ENCODE assay signal across 7 cellular contexts in genomic region chr18:62652032-62652629, GRCh38.
DNase-seq lines count a peak whose midpoint lies in the region; ATAC-seq and TF ChIP-seq lines count a peak whose summit lies in the region.
"Not testable (repeated sequence)": the region's sequence is repeated elsewhere in the genome, so short reads cannot be mapped to it uniquely, and the experiment has no call there.

No MANE protein-coding gene starts in this region.

- peak overlapping the region; percentile 21; the same call in 1 of the 2 replicates for H2AFZ ChIP-seq in OCI-LY3 (ENCODE audit: low read depth, low read length)

- in situ Hi-C loops in GM13976 (cut with MboI; ENCODE audit: low sequenced_read_pairs, unreplicated experiment), result not testable (repeated sequence)

- H3K36me3 ChIP-seq in OCI-LY3 (replicated peaks; ENCODE audit: low read depth, low read length), result not testable (repeated sequence)

- ATAC-seq in GM19324 (IDR thresholded peaks at IDR 0.05; ENCODE audit: low FRiP score, unreplicated experiment) (peak; percentile 62), GM21528 (IDR thresholded peaks at IDR 0.05; ENCODE audit: low FRiP score, unreplicated experiment) (peak; percentile 47), HG02798 (IDR thresholded peaks at IDR 0.05; ENCODE audit: poor library complexity, unreplicated experiment) (peak; percentile 71), HG03378 (IDR thresholded peaks at IDR 0.05; ENCODE audit: unreplicated experiment) (peak; percentile 72)

- TF ChIP-seq CTCF in GM13976 (IDR thresholded peaks at IDR 0.05; ENCODE audit: borderline replicate concordance, control extremely low read depth, extremely low read depth, insufficient read depth, missing control alignments); OCI-LY3 (IDR thresholded peaks at IDR 0.05; ENCODE audit: low read depth, low read length); fibroblast of the aortic adventitia (IDR thresholded peaks at IDR 0.05; ENCODE audit: insufficient read depth, low read length): not testable (repeated sequence)

- H3K27me3 ChIP-seq in OCI-LY3 (ENCODE audit: low read depth, low read length), result peaks cover 21% of the 10 kb centered on the region

- peak overlapping the region; percentile 9 for H3K4me2 ChIP-seq in OCI-LY3 (ENCODE audit: low read length)

- not testable (repeated sequence) for H3K79me2 ChIP-seq in OCI-LY3 (ENCODE audit: low read length)

- H3K9ac ChIP-seq in OCI-LY3 (ENCODE audit: low read length), result not testable (repeated sequence)

- H4K20me1 ChIP-seq in OCI-LY3 (ENCODE audit: insufficient read depth, low read length), result not testable (repeated sequence)

- DNase-seq in GM13976 (ENCODE audit: low spot score) (peak; percentile 47), fibroblast of the aortic adventitia (ENCODE audit: low read depth) (peak; percentile 13)

- not testable (repeated sequence) for H3K4me1 ChIP-seq in OCI-LY3 (ENCODE audit: low read length)

- not testable (repeated sequence) for H3K27ac ChIP-seq in OCI-LY3 (ENCODE audit: low read length)

- not testable (repeated sequence) for H3K9me3 ChIP-seq in OCI-LY3 (ENCODE audit: insufficient read depth, low read length)

- H3K4me3 ChIP-seq in OCI-LY3 (ENCODE audit: low read length), result peak overlapping the region; percentile 10; the same call in 1 of the 2 replicates
- not testable (repeated sequence) for H3K4me3 ChIP-seq in fibroblast of the aortic adventitia (ENCODE audit: low read depth, low read length)
